In genomic region chr11:36564376-36565032, GRCh38 we compare ENCODE assay signal across 8 cellular contexts. TPM values are rescaled to one million over a fixed set of nuclear protein-coding genes. Genes with fewer than 3 reads are reported as not detected.
DNase-seq lines count a peak whose midpoint lies in the region; ATAC-seq and TF ChIP-seq lines count a peak whose summit lies in the region.

No MANE protein-coding gene starts in this region.

- peak; percentile 53 for ATAC-seq in HG03103 (IDR thresholded peaks at IDR 0.05; ENCODE audit: low read depth, unreplicated experiment)
- peak; percentile 56 for ATAC-seq in activated CD8-positive, alpha-beta T cell treated with anti-CD3 and anti-CD28 coated beads for 36 hours
- ATAC-seq in naive thymus-derived CD4-positive, alpha-beta T cell, result peak; percentile 75

- no peak overlapping the region for H3K4me3 ChIP-seq in naive thymus-derived CD4-positive, alpha-beta T cell (ENCODE audit: low read length)
- H3K4me3 ChIP-seq in tibial artery, result peak overlapping the region; percentile 25 to 46

- peak; percentile 72 for TF ChIP-seq CTCF in activated CD8-positive, alpha-beta T cell treated with anti-CD3 and anti-CD28 coated beads for 36 hours (IDR thresholded peaks at IDR 0.05)
- TF ChIP-seq CTCF in tibial artery (IDR thresholded peaks at IDR 0.05), result peak; percentile 64 to 77

- H3K27ac ChIP-seq in naive thymus-derived CD4-positive, alpha-beta T cell (ENCODE audit: low read depth, low read length), result no peak overlapping the region
- H3K27ac ChIP-seq in tibial artery, result no peak overlapping the region

- CTCF ChIA-PET in activated CD8-positive, alpha-beta T cell treated with anti-CD3 and anti-CD28 coated beads for 36 hours (lab: Charles Lee), result interaction anchor here (0.9 to 9.0 kb wide), 37 partner anchors 9 to 272 kb away, joined by 3 to 201 read pairs (median 6); no protein-coding TSS in a partner anchor
- CTCF ChIA-PET in naive thymus-derived CD4-positive, alpha-beta T cell (lab: Charles Lee), result interaction anchor here (1.0 to 3.8 kb wide), 6 partner anchors 12 to 183 kb away, joined by 3 to 28 read pairs (median 4); no protein-coding TSS in a partner anchor

- H3K9me3 ChIP-seq in naive thymus-derived CD4-positive, alpha-beta T cell (ENCODE audit: control insufficient read depth in 2 of 3, low read length in 3 of 3), result peaks cover 0 to 3% (median 0%) of the 10 kb centered on the region in 3 experiments
- no peaks in the 10 kb centered on the region for H3K9me3 ChIP-seq in tibial artery

- H3K27me3 ChIP-seq in naive thymus-derived CD4-positive, alpha-beta T cell (ENCODE audit: control insufficient read depth in 2 of 2, insufficient read depth in 2 of 2, low read length in 2 of 2), result no peaks in the 10 kb centered on the region
- H3K27me3 ChIP-seq in tibial artery, result no peaks in the 10 kb centered on the region

- no peaks in the 10 kb centered on the region for H3K36me3 Mint-ChIP-seq in activated CD8-positive, alpha-beta T cell treated with anti-CD3 and anti-CD28 coated beads for 36 hours (ENCODE audit: low read depth)
- peaks cover 0 to 10% (median 0%) of the 10 kb centered on the region in 5 donors for H3K36me3 Mint-ChIP-seq in naive thymus-derived CD4-positive, alpha-beta T cell

- peaks cover 5% of the 10 kb centered on the region for H3K4me1 Mint-ChIP-seq in activated CD8-positive, alpha-beta T cell treated with anti-CD3 and anti-CD28 coated beads for 36 hours (ENCODE audit: low read depth)
- H3K4me1 Mint-ChIP-seq in naive thymus-derived CD4-positive, alpha-beta T cell, result peaks cover 4 to 14% (median 6%) of the 10 kb centered on the region in 7 donors

- no peak overlapping the region for H3K27ac Mint-ChIP-seq in activated CD8-positive, alpha-beta T cell treated with anti-CD3 and anti-CD28 coated beads for 36 hours
- no peak overlapping the region for H3K27ac Mint-ChIP-seq in naive thymus-derived CD4-positive, alpha-beta T cell

- H3K4me1 ChIP-seq in naive thymus-derived CD4-positive, alpha-beta T cell (ENCODE audit: control insufficient read depth in 2 of 2, insufficient read depth in 2 of 2, low read length in 2 of 2), result peaks cover 0 to 7% of the 10 kb centered on the region in 2 donors
- peaks cover 0 to 7% (median 2%) of the 10 kb centered on the region in 4 donors for H3K4me1 ChIP-seq in tibial artery

- no peaks in the 10 kb centered on the region for H3K9me3 Mint-ChIP-seq in activated CD8-positive, alpha-beta T cell treated with anti-CD3 and anti-CD28 coated beads for 36 hours
- peaks cover 0 to 9% (median 3%) of the 10 kb centered on the region in 11 donors for H3K9me3 Mint-ChIP-seq in naive thymus-derived CD4-positive, alpha-beta T cell

- peaks cover 27% of the 10 kb centered on the region for H3K27me3 Mint-ChIP-seq in activated CD8-positive, alpha-beta T cell treated with anti-CD3 and anti-CD28 coated beads for 36 hours
- peaks cover 24 to 65% (median 34%) of the 10 kb centered on the region in 5 donors for H3K27me3 Mint-ChIP-seq in naive thymus-derived CD4-positive, alpha-beta T cell

- H3K4me3 Mint-ChIP-seq in activated CD8-positive, alpha-beta T cell treated with anti-CD3 and anti-CD28 coated beads for 36 hours, result peak overlapping the region; percentile 43
- H3K4me3 Mint-ChIP-seq in naive thymus-derived CD4-positive, alpha-beta T cell, result peak overlapping the region; percentile 27 to 87 (median 75)

- DNase-seq in activated effector memory CD4-positive, alpha-beta T cell treated with anti-CD3 and anti-CD28 coated beads, Interleukin-2, amount 50 U/mL, for 16 hours, result peak; percentile 68
- DNase-seq in activated effector memory CD4-positive, alpha-beta T cell treated with Interleukin-2 at 50 U/mL for 16 hours, result no peak
- DNase-seq in NCI-H526 (lab: John Stamatoyannopoulos, UW) (peak; percentile 58 to 78), fibroblast of gingiva (ENCODE audit: low read depth) (peak; percentile 45), tibial artery (peak in 1 of 2 donors; percentile 43)
- DNase-seq in activated CD8-positive, alpha-beta T cell treated with anti-CD3 and anti-CD28 coated beads for 36 hours, result peak; percentile 70
- peak in 7 of 9 donors; percentile 7 to 55 (median 33) for DNase-seq in naive thymus-derived CD4-positive, alpha-beta T cell

- POLR2A ChIA-PET in activated CD8-positive, alpha-beta T cell treated with anti-CD3 and anti-CD28 coated beads for 36 hours (lab: Charles Lee), result interaction anchor here (1.0 to 1.6 kb wide), 2 partner anchors 9 to 184 kb away, joined by 3 to 5 read pairs; no protein-coding TSS in a partner anchor
- POLR2A ChIA-PET in naive thymus-derived CD4-positive, alpha-beta T cell (lab: Charles Lee), result no interaction called here

- no peaks in the 10 kb centered on the region for H3K36me3 ChIP-seq in naive thymus-derived CD4-positive, alpha-beta T cell (ENCODE audit: control insufficient read depth in 2 of 3, insufficient read depth in 3 of 3, low read length in 3 of 3)
- no peaks in the 10 kb centered on the region for H3K36me3 ChIP-seq in tibial artery

- intact Hi-C loops in activated CD8-positive, alpha-beta T cell treated with anti-CD3 and anti-CD28 coated beads for 36 hours (cut with micrococcal nuclease), result loop anchor here (1.0 to 5.0 kb wide), 3 partner anchors 58 to 183 kb away; no protein-coding TSS in a partner anchor
- intact Hi-C loops in naive thymus-derived CD4-positive, alpha-beta T cell (cut with micrococcal nuclease), result loop anchor here (1.0 kb wide), 3 partner anchors 109 to 275 kb away; partner anchors contain the start of gene COMMD9 (in 1 of the 2)
- intact Hi-C loops in tibial artery (cut with DNase I; ENCODE audit: low total_unique reads), result loop anchor here (5.0 kb wide), 3 partner anchors 43 to 108 kb away; no protein-coding TSS in a partner anchor

RNA-seq across cellular contexts. Expression of gene RAG1, which starts 3.3 kb away (rescaled TPM):
- under 1 TPM; 0.16 to 0.36 TPM for total RNA-seq in activated CD8-positive, alpha-beta T cell treated with anti-CD3 and anti-CD28 coated beads for 36 hours
- total RNA-seq in naive thymus-derived CD4-positive, alpha-beta T cell, result under 1 TPM; 0.15 to 0.65 (median 0.37) TPM
- not detected for polyA plus RNA-seq in naive thymus-derived CD4-positive, alpha-beta T cell

RNA-seq across cellular contexts. Expression of gene IFTAP, which starts 29.8 kb away (rescaled TPM):
- 1 to 10 TPM; 2.3 to 3.6 TPM for total RNA-seq in activated CD8-positive, alpha-beta T cell treated with anti-CD3 and anti-CD28 coated beads for 36 hours
- total RNA-seq in naive thymus-derived CD4-positive, alpha-beta T cell, result 1 to 10 TPM in 4 of 5 experiments, not detected in 1; 1.1 to 4.7 (median 1.6) TPM
- polyA plus RNA-seq in naive thymus-derived CD4-positive, alpha-beta T cell, result 10 to 100 TPM; 13.1 to 14.1 TPM

RNA-seq across cellular contexts. Expression of gene RAG2, which starts 33.5 kb away (rescaled TPM):
- total RNA-seq in activated CD8-positive, alpha-beta T cell treated with anti-CD3 and anti-CD28 coated beads for 36 hours, result not detected
- total RNA-seq in naive thymus-derived CD4-positive, alpha-beta T cell, result not detected
- polyA plus RNA-seq in naive thymus-derived CD4-positive, alpha-beta T cell, result not detected

RNA-seq across cellular contexts. Expression of gene TRAF6, which starts 54.4 kb away (rescaled TPM):
- 10 to 100 TPM in 1 of 2 experiments, 1 to 10 TPM in 1; 8.8 to 10.3 TPM for total RNA-seq in activated CD8-positive, alpha-beta T cell treated with anti-CD3 and anti-CD28 coated beads for 36 hours
- total RNA-seq in naive thymus-derived CD4-positive, alpha-beta T cell, result 10 to 100 TPM; 14.7 to 22.2 (median 20.6) TPM
- 1 to 10 TPM; 7.9 to 9.6 TPM for polyA plus RNA-seq in naive thymus-derived CD4-positive, alpha-beta T cell
